In the genomic region with DNA sequence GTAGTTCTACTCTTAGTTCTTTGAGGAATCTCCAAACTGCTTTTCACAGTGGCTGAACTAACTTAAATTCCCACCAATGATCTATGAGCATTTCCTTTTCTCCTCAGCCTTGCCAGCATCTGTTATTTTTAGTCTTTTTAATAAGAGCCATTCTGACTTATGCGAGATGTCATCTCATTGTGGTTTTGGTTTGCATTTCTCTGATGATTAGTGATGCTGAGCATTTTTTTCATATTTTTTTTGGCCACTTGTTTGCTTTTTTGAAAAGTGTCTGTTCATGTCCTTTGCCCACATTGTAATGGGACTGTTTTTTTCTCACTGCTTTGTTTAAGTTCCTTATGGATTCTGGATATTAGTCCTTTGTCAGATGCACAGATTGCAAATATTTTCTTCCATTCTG, we compare ENCODE assay signal across 34 cellular contexts. TPM values are rescaled to one million over a fixed set of nuclear protein-coding genes. Genes with fewer than 3 reads are reported as not detected.
"Had no signal": no experiment of that assay in that cellular context is flagged by ENCODE, and none has a peak within 500 bp of the region (broad histone marks: within the 10 kb centered on the region; RNA-seq: fewer than 3 reads in every experiment).

No MANE protein-coding gene starts in this region.

- H3K27me3 ChIP-seq: cardiac muscle cell, stomach, thyroid gland, upper lobe of left lung, vagina had no signal

- H3K9me3 Mint-ChIP-seq: activated CD4-positive, alpha-beta memory T cell treated with anti-CD3 and anti-CD28 coated beads, Interleukin-2, amount 10 ng/mL, durations not matched to agents 7 days and 5 days; activated CD4-positive, alpha-beta T cell treated with anti-CD3 and anti-CD28 coated beads, Interleukin-2, amount 10 ng/mL, durations not matched to agents 7 days and 5 days; activated naive CD4-positive, alpha-beta T cell treated with anti-CD3 and anti-CD28 coated beads, Interleukin-2, amount 10 ng/mL, durations not matched to agents 7 days and 5 days; activated naive CD8-positive, alpha-beta T cell treated with anti-CD3 and anti-CD28 coated beads, Interleukin-2, amount 10 ng/mL, durations not matched to agents 7 days and 5 days; activated T-cell treated with anti-CD3 and anti-CD28 coated beads, Interleukin-2, amount 50 U/mL, for 24 hours; stimulated activated naive B cell treated with anti-CD40 and anti-IgM and Interleukin-4, amounts not matched to agents 10 μg/mL and 1 μg/mL and 100 μg/mL, for 72 hours had no signal

- H3K27me3 Mint-ChIP-seq: activated naive CD4-positive, alpha-beta T cell treated with anti-CD3 and anti-CD28 coated beads, Interleukin-2, amount 10 ng/mL, durations not matched to agents 7 days and 5 days had no signal

- H3K9me3 ChIP-seq: gastrocnemius medialis, pancreas, prostate gland, thyroid gland, upper lobe of left lung, vagina had no signal

- H3K4me3 Mint-ChIP-seq: activated CD4-positive, alpha-beta memory T cell treated with anti-CD3 and anti-CD28 coated beads, Interleukin-2, amount 10 ng/mL, durations not matched to agents 7 days and 5 days; activated CD4-positive, alpha-beta T cell treated with anti-CD3 and anti-CD28 coated beads, Interleukin-2, amount 10 ng/mL, durations not matched to agents 7 days and 5 days; activated naive CD4-positive, alpha-beta T cell treated with anti-CD3 and anti-CD28 coated beads, Interleukin-2, amount 10 ng/mL, durations not matched to agents 7 days and 5 days; activated naive CD8-positive, alpha-beta T cell treated with anti-CD3 and anti-CD28 coated beads, Interleukin-2, amount 10 ng/mL, durations not matched to agents 7 days and 5 days; activated T-cell treated with anti-CD3 and anti-CD28 coated beads, Interleukin-2, amount 50 U/mL, for 24 hours; mesothelial cell of epicardium; naive thymus-derived CD4-positive, alpha-beta T cell; stimulated activated naive B cell treated with anti-CD40 and anti-IgM and Interleukin-4, amounts not matched to agents 10 μg/mL and 1 μg/mL and 100 μg/mL, for 72 hours; T-helper 17 cell; WTC11 had no signal

- H3K4me1 Mint-ChIP-seq: activated CD4-positive, alpha-beta memory T cell treated with anti-CD3 and anti-CD28 coated beads, Interleukin-2, amount 10 ng/mL, durations not matched to agents 7 days and 5 days; activated CD4-positive, alpha-beta T cell treated with anti-CD3 and anti-CD28 coated beads, Interleukin-2, amount 10 ng/mL, durations not matched to agents 7 days and 5 days; activated naive CD4-positive, alpha-beta T cell treated with anti-CD3 and anti-CD28 coated beads, Interleukin-2, amount 10 ng/mL, durations not matched to agents 7 days and 5 days; activated naive CD8-positive, alpha-beta T cell treated with anti-CD3 and anti-CD28 coated beads, Interleukin-2, amount 10 ng/mL, durations not matched to agents 7 days and 5 days; naive thymus-derived CD4-positive, alpha-beta T cell; stimulated activated naive B cell treated with anti-CD40 and anti-IgM and Interleukin-4, amounts not matched to agents 10 μg/mL and 1 μg/mL and 100 μg/mL, for 72 hours; T-helper 17 cell had no signal

- FAIRE-seq: endothelial cell of umbilical vein, pancreas, small intestine had no signal

- DNase-seq: activated CD4-positive, alpha-beta memory T cell treated with anti-CD3 and anti-CD28 coated beads, Interleukin-2, amount 10 ng/mL, durations not matched to agents 7 days and 5 days; activated CD4-positive, alpha-beta T cell treated with anti-CD3 and anti-CD28 coated beads for 1 hour; activated CD4-positive, alpha-beta T cell treated with anti-CD3 and anti-CD28 coated beads, Interleukin-2, amount 10 ng/mL, durations not matched to agents 7 days and 5 days; activated CD8-positive, alpha-beta memory T cell treated with anti-CD3 and anti-CD28 coated beads, Interleukin-2, amount 50 U/mL, for 48 hours; activated gamma-delta T cell; activated naive CD4-positive, alpha-beta T cell treated with anti-CD3 and anti-CD28 coated beads, Interleukin-2, amount 10 ng/mL, durations not matched to agents 7 days and 5 days; activated naive CD8-positive, alpha-beta T cell treated with anti-CD3 and anti-CD28 coated beads, Interleukin-2, amount 10 ng/mL, durations not matched to agents 7 days and 5 days; activated T-cell treated with anti-CD3 and anti-CD28 coated beads, Interleukin-2, amount 50 U/mL, for 24 hours; amniotic stem cell; gastrocnemius medialis; glutamatergic neuron; islet precursor cell; left cardiac atrium; naive thymus-derived CD4-positive, alpha-beta T cell; nucleus accumbens; pancreas; retina; small intestine; stimulated activated CD4-positive, alpha-beta T cell treated with anti-CD3 and anti-CD28 coated beads, Interleukin-1b, Interleukin-23, amount 100 ng/mL, for 48 hours; stimulated activated naive B cell treated with anti-CD40 and anti-IgM and Interleukin-4, amounts not matched to agents 10 μg/mL and 1 μg/mL and 100 μg/mL, for 72 hours; stomach; T-helper 17 cell; T1000; thyroid gland; upper lobe of left lung had no signal

- H3K27ac Mint-ChIP-seq: activated CD4-positive, alpha-beta memory T cell treated with anti-CD3 and anti-CD28 coated beads, Interleukin-2, amount 10 ng/mL, durations not matched to agents 7 days and 5 days; activated CD4-positive, alpha-beta T cell treated with anti-CD3 and anti-CD28 coated beads, Interleukin-2, amount 10 ng/mL, durations not matched to agents 7 days and 5 days; activated naive CD4-positive, alpha-beta T cell treated with anti-CD3 and anti-CD28 coated beads, Interleukin-2, amount 10 ng/mL, durations not matched to agents 7 days and 5 days; activated naive CD8-positive, alpha-beta T cell treated with anti-CD3 and anti-CD28 coated beads, Interleukin-2, amount 10 ng/mL, durations not matched to agents 7 days and 5 days; activated T-cell treated with anti-CD3 and anti-CD28 coated beads, Interleukin-2, amount 50 U/mL, for 24 hours; mesothelial cell of epicardium; naive thymus-derived CD4-positive, alpha-beta T cell; stimulated activated naive B cell treated with anti-CD40 and anti-IgM and Interleukin-4, amounts not matched to agents 10 μg/mL and 1 μg/mL and 100 μg/mL, for 72 hours; T-helper 17 cell; WTC11 had no signal

- H3K36me3 ChIP-seq: cardiac muscle cell, gastrocnemius medialis, pancreas, prostate gland, stomach, thyroid gland, upper lobe of left lung, vagina had no signal

- H3K4me3 ChIP-seq: cardiac muscle cell, gastrocnemius medialis, pancreas, prostate gland, stomach, thyroid gland, upper lobe of left lung, vagina had no signal

- H3K27ac ChIP-seq: cardiac muscle cell, gastrocnemius medialis, pancreas, prostate gland, stomach, thyroid gland, upper lobe of left lung, vagina had no signal

- H3K36me3 Mint-ChIP-seq: activated naive CD4-positive, alpha-beta T cell treated with anti-CD3 and anti-CD28 coated beads, Interleukin-2, amount 10 ng/mL, durations not matched to agents 7 days and 5 days; activated naive CD8-positive, alpha-beta T cell treated with anti-CD3 and anti-CD28 coated beads, Interleukin-2, amount 10 ng/mL, durations not matched to agents 7 days and 5 days; mesothelial cell of epicardium; naive thymus-derived CD4-positive, alpha-beta T cell; stimulated activated naive B cell treated with anti-CD40 and anti-IgM and Interleukin-4, amounts not matched to agents 10 μg/mL and 1 μg/mL and 100 μg/mL, for 72 hours; WTC11 had no signal

- H3K4me1 ChIP-seq: gastrocnemius medialis, pancreas, prostate gland, stomach, thyroid gland, upper lobe of left lung, vagina had no signal

RNA-seq across cellular contexts. Expression of gene DMRTC1B, which starts 41.1 kb away (rescaled TPM):
- total RNA-seq: activated CD4-positive, alpha-beta memory T cell treated with anti-CD3 and anti-CD28 coated beads, Interleukin-2, amount 10 ng/mL, durations not matched to agents 7 days and 5 days; endothelial cell of umbilical vein; gastrocnemius medialis; left cardiac atrium; stomach; vagina had no signal

RNA-seq across cellular contexts. Expression of gene FAM236B, which starts 46.9 kb away (rescaled TPM):
- total RNA-seq: activated CD4-positive, alpha-beta memory T cell treated with anti-CD3 and anti-CD28 coated beads, Interleukin-2, amount 10 ng/mL, durations not matched to agents 7 days and 5 days; activated CD4-positive, alpha-beta T cell treated with anti-CD3 and anti-CD28 coated beads, Interleukin-2, amount 10 ng/mL, durations not matched to agents 7 days and 5 days; activated naive CD8-positive, alpha-beta T cell treated with anti-CD3 and anti-CD28 coated beads, Interleukin-2, amount 10 ng/mL, durations not matched to agents 7 days and 5 days; cardiac muscle cell; cerebellum; endothelial cell of umbilical vein; gastrocnemius medialis; left cardiac atrium; liver; mesothelial cell of epicardium; naive thymus-derived CD4-positive, alpha-beta T cell; pancreas; sciatic nerve; stomach; T-helper 17 cell; thyroid gland; upper lobe of left lung; vagina; WTC11 had no signal
